ENCODE assay signal across 21 cellular contexts in the genomic region with DNA sequence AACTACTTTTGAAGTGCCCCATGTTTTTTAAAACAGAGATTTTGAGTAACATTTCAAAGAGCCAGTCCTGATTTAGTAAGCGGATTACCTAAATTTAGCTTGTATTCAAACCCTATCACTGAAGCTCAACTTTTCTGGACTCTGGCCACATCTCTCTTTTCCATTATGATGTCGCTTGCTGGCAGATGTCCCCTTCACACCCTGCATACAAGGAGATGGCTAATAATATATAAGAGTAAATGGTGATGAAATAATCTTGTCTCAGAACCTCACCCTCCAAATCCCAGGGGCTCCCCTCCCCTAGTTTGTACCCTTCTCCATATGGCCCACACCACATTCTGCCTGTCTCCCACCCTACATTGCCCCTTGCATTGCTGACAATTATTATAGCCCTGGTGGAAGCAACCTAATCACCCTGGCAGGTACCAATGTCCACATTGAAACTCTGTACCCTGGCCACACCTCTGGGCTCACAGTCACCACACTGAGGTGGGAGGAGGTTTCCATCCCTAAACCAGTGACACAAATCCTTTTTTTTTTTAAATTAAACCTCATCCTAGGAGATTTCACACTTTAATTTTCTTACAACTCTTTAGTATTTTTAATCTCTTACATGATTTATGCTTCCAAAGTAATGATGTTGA.
"Had no signal": no experiment of that assay in that cellular context is flagged by ENCODE, and none has a peak within 500 bp of the region (broad histone marks: within the 10 kb centered on the region; RNA-seq: fewer than 3 reads in every experiment).

No MANE protein-coding gene starts in this region.

- H3K4me1 Mint-ChIP-seq: activated B cell treated with CpG ODN at 0.5 μM for 24 hours; activated CD4-positive, alpha-beta T cell treated with anti-CD3 and anti-CD28 coated beads, Interleukin-2, amount 10 ng/mL, durations not matched to agents 24 days and 14 days had no signal

- DNase-seq: activated B cell treated with CpG ODN at 0.5 μM for 24 hours; activated CD4-positive, alpha-beta T cell treated with anti-CD3 and anti-CD28 coated beads for 1 hour; activated CD4-positive, alpha-beta T cell treated with anti-CD3 and anti-CD28 coated beads, Interleukin-2, amount 10 ng/mL, durations not matched to agents 24 days and 14 days; activated CD4-positive, alpha-beta T cell treated with anti-CD3 and anti-CD28 coated beads, Interleukin-2, amount 50 U/mL, for 48 hours; activated CD8-positive, alpha-beta memory T cell treated with anti-CD3 and anti-CD28 coated beads for 24 hours; activated gamma-delta T cell; activated naive CD4-positive, alpha-beta T cell treated with anti-CD3 and anti-CD28 coated beads for 36 hours; activated T-cell treated with anti-CD3 and anti-CD28 coated beads, Interleukin-2, amount 50 U/mL, for 4 hours; central memory CD4-positive, alpha-beta T cell; MG63; NCI-H1105; NCI-H1436 treated with DMSO at 0.1 percent for 48 hours; NCI-H1930; NCI-H2171; NCI-H2227 treated with DMSO at 0.1 percent for 48 hours; Peyer's patch; SHP77 treated with DMSO at 0.1 percent for 48 hours; T-helper 9 cell had no signal

- ATAC-seq: activated T-cell treated with anti-CD3 and anti-CD28 coated beads, Interleukin-2, amount 50 U/mL, for 4 hours had no signal

- H3K36me3 Mint-ChIP-seq: activated naive CD8-positive, alpha-beta T cell had no signal

- H3K9me3 Mint-ChIP-seq: activated B cell treated with CpG ODN at 0.5 μM for 24 hours; activated naive CD4-positive, alpha-beta T cell treated with anti-CD3 and anti-CD28 coated beads for 36 hours had no signal

- H3K4me3 ChIP-seq: MG63, Peyer's patch had no signal

- H3K27ac ChIP-seq: Peyer's patch, RWPE1 had no signal

- H3K27me3 Mint-ChIP-seq: activated CD4-positive, alpha-beta T cell treated with anti-CD3 and anti-CD28 coated beads, Interleukin-2, amount 10 ng/mL, durations not matched to agents 24 days and 14 days; activated naive CD8-positive, alpha-beta T cell had no signal

- H3K36me3 ChIP-seq: MG63, Peyer's patch had no signal

- H3K9me3 ChIP-seq: Peyer's patch had no signal

- H3K27ac Mint-ChIP-seq: activated B cell treated with CpG ODN at 0.5 μM for 24 hours; activated CD4-positive, alpha-beta T cell treated with anti-CD3 and anti-CD28 coated beads, Interleukin-2, amount 10 ng/mL, durations not matched to agents 24 days and 14 days; activated naive CD4-positive, alpha-beta T cell treated with anti-CD3 and anti-CD28 coated beads for 36 hours; activated naive CD8-positive, alpha-beta T cell; T-helper 1 cell treated with Interleukin-12 subunit alpha and Interleukin-12 subunit beta and Interleukin-4 antibody, amounts not matched to agents 30 μg/mL and 1 μg/mL, for 36 hours had no signal

- H3K4me1 ChIP-seq: Peyer's patch had no signal

- H3K4me3 Mint-ChIP-seq: activated B cell treated with CpG ODN at 0.5 μM for 24 hours; activated CD4-positive, alpha-beta T cell treated with anti-CD3 and anti-CD28 coated beads, Interleukin-2, amount 10 ng/mL, durations not matched to agents 24 days and 14 days; activated naive CD4-positive, alpha-beta T cell treated with anti-CD3 and anti-CD28 coated beads for 36 hours; activated naive CD8-positive, alpha-beta T cell; activated T-cell treated with anti-CD3 and anti-CD28 coated beads, Interleukin-2, amount 50 U/mL, for 4 hours; T-helper 1 cell treated with Interleukin-12 subunit alpha and Interleukin-12 subunit beta and Interleukin-4 antibody, amounts not matched to agents 30 μg/mL and 1 μg/mL, for 36 hours had no signal

- H3K27me3 ChIP-seq: Peyer's patch had no signal
